Comparison of ENCODE assay signal across 1 cellular context in the genomic region with DNA sequence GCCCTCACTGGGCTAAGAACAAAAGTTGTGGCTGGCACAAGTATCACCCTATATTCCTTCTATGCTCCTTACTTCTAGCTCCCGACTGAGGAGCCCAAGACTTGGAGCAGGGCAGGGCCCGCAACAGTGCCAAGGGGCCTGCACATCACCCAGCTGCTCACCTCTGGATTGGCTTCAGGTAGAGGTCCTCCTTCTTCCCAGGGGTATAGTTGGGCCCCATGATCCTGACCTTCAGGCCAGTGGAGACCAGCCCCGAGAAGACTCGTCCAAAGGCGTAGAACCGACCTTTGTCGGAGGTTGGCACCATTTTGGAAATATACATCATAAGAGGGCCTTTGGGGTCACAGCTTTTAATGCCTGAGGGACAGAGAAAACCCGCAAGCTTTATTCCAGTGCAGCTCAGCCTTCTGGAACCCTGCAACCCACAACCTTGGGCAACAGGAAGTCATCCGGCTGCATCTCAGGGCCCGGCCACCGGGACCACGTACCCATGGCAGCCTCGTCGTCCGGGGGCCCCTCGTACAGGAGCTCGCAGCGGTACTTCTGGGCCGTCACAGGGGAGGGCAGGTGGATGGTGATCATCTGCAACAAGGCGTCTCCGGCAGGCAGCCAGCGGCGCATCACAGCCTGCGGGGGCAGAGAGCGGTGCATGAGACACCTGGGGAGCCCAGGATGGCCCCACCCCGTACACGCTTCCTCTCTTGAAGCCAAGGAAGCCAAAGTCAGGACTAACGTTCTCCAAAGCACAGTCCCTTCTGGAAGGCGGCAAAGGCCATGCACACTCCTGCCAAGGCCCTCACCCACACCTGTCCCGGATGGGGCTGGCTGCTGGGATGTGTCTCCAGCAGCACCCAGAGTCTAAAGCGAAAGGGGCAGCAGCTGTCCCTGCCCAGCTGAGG.
TF ChIP-seq lines count a peak whose summit lies in the region.

No MANE protein-coding gene starts in this region.

TF ChIP-seq in H1, 55 proteins besides CTCF, POLR2A, EP300 and RAD21:
- peak; percentile 9; the same call in 1 of the 2 replicates for TF ChIP-seq SP1 (IDR thresholded peaks at IDR 0.05; ENCODE audit: low read depth, low read length)
- TF ChIP-seq POLR2AphosphoS5 (IDR thresholded peaks at IDR 0.05; ENCODE audit: low read depth, low read length) = peak; percentile 82; the same call in 1 of the 2 replicates
- 0 out of 4 replicates have a peak, but pooled peaks of 1 of the 2 experiments have one; percentile 44 for TF ChIP-seq SIN3A (conservative IDR thresholded peaks at IDR 0.05 in 1 of 2, IDR thresholded peaks at IDR 0.05 in 1 of 2; ENCODE audit: low read depth in 1 of 2, low read length in 2 of 2)
- TF ChIP-seq SIRT6 (IDR thresholded peaks at IDR 0.05; ENCODE audit: low read length) = peak; percentile 27
- TF ChIP-seq BRCA1 (IDR thresholded peaks at IDR 0.05; ENCODE audit: low read depth, low read length) = no peak
